23 cellular contexts compared by ENCODE assay signal in the genomic region with DNA sequence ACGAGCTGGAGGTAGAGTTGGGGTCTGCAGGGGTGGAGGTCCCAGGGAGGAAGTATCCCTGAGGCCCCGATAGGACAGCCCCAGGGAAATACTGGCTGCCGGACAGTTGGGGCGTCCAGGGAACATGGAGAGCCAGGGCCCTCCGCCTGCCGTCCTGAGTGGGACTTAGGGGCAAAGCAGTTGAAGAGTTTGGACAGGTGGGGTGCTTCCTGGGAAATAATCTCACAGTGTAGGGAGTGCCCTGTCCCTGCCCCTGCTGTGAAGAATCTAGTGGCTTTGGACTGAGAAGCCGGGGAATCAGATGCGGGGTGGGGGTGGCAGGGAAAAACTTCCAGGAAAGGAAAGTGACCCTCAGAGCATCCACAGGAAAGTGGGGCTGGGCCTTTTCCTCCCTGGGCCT.
"Had no signal": no experiment of that assay in that cellular context is flagged by ENCODE, and none has a peak within 500 bp of the region (broad histone marks: within the 10 kb centered on the region; RNA-seq: fewer than 3 reads in every experiment).

No MANE protein-coding gene starts in this region.

- H3K4me1 ChIP-seq: colonic mucosa, esophagus squamous epithelium, gastrocnemius medialis, heart right ventricle, left lung, lower lobe of right lung had no signal

- H3K36me3 ChIP-seq: colonic mucosa, esophagus squamous epithelium, gastrocnemius medialis, heart right ventricle, left lung, lower lobe of right lung had no signal

- H3K27me3 ChIP-seq: colonic mucosa, esophagus squamous epithelium, gastrocnemius medialis, heart right ventricle, left lung had no signal

- DNase-seq: colonic mucosa; cortex of kidney; effector CD8-positive, alpha-beta T cell; effector memory CD8-positive, alpha-beta T cell; endodermal cell; erythroblast; esophagus squamous epithelium; foreskin fibroblast; foreskin melanocyte; gastrocnemius medialis; glutamatergic neuron; head of caudate nucleus; heart right ventricle; hippocampal formation; left cardiac atrium; left lung; left ventricle myocardium superior; lower lobe of right lung; mesenchymal stem cell; mucosa of descending colon; naive B cell had no signal

- H3K4me3 ChIP-seq: colonic mucosa, esophagus squamous epithelium, gastrocnemius medialis, heart right ventricle, left lung, lower lobe of right lung, mucosa of descending colon had no signal

- H3K27ac ChIP-seq: colonic mucosa, epithelial cell of prostate, esophagus squamous epithelium, gastrocnemius medialis, heart right ventricle, left lung, lower lobe of right lung had no signal

- ATAC-seq: effector memory CD8-positive, alpha-beta T cell; esophagus mucosa; gastrocnemius medialis; heart right ventricle; left cardiac atrium; left lung; left ventricle myocardium superior; lower lobe of right lung; mucosa of descending colon had no signal

- H3K9me3 ChIP-seq: colonic mucosa, esophagus squamous epithelium, gastrocnemius medialis, heart right ventricle, left lung, lower lobe of right lung, mucosa of descending colon had no signal
